ENCODE assay signal across 22 cellular contexts in genomic region chr10:8445353-8445752, GRCh38.
"Had no signal": no experiment of that assay in that cellular context is flagged by ENCODE, and none has a peak within 500 bp of the region (broad histone marks: within the 10 kb centered on the region; RNA-seq: fewer than 3 reads in every experiment).

No MANE protein-coding gene starts in this region.

- H3K9ac ChIP-seq: neural progenitor cell had no signal

- H3K36me3 ChIP-seq: left ventricle myocardium inferior, neural progenitor cell, neutrophil, ovary, stomach, thyroid gland, transverse colon, upper lobe of left lung, vagina had no signal

- H3K27me3 ChIP-seq: ovary, testis, thyroid gland, upper lobe of left lung, vagina had no signal

- H3K36me3 Mint-ChIP-seq: mesothelial cell of epicardium; naive B cell; natural killer cell; neural progenitor cell; stimulated activated naive B cell treated with anti-CD40 and anti-IgM and Interleukin-4, amounts not matched to agents 10 μg/mL and 1 μg/mL and 100 μg/mL, for 72 hours had no signal

- H3K9me3 Mint-ChIP-seq: mesothelial cell of epicardium; naive B cell; natural killer cell; neural progenitor cell; stimulated activated naive B cell treated with anti-CD40 and anti-IgM and Interleukin-4, amounts not matched to agents 10 μg/mL and 1 μg/mL and 100 μg/mL, for 72 hours had no signal

- H3K4me1 Mint-ChIP-seq: mesothelial cell of epicardium; nephron progenitor cell; neural progenitor cell; stimulated activated naive B cell treated with anti-CD40 and anti-IgM and Interleukin-4, amounts not matched to agents 10 μg/mL and 1 μg/mL and 100 μg/mL, for 72 hours had no signal

- H3K9me3 ChIP-seq: left ventricle myocardium inferior, neutrophil, ovary, stomach, testis, thyroid gland, transverse colon, upper lobe of left lung, vagina had no signal

- ATAC-seq: right cardiac atrium, sciatic nerve had no signal

- H3K4me2 ChIP-seq: neural progenitor cell had no signal

- H3K4me3 Mint-ChIP-seq: mesothelial cell of epicardium; naive B cell; natural killer cell; nephron progenitor cell; neural progenitor cell; stimulated activated naive B cell treated with anti-CD40 and anti-IgM and Interleukin-4, amounts not matched to agents 10 μg/mL and 1 μg/mL and 100 μg/mL, for 72 hours had no signal

- H3K27ac ChIP-seq: left ventricle myocardium inferior, neural progenitor cell, neutrophil, ovary, skin epidermis, stomach, testis, thyroid gland, transverse colon, upper lobe of left lung, vagina had no signal

- H3K4me1 ChIP-seq: left ventricle myocardium inferior, neural progenitor cell, stomach, testis, thyroid gland, transverse colon, upper lobe of left lung, vagina had no signal

- DNase-seq: left ventricle myocardium inferior; naive B cell; occipital lobe; ovary; retina; stimulated activated naive B cell treated with anti-CD40 and anti-IgM and Interleukin-4, amounts not matched to agents 10 μg/mL and 1 μg/mL and 100 μg/mL, for 72 hours; stomach; thyroid gland; upper lobe of left lung had no signal

- H3K4me3 ChIP-seq: left ventricle myocardium inferior, lung, neural progenitor cell, ovary, skin epidermis, stomach, testis, thyroid gland, transverse colon, upper lobe of left lung, vagina had no signal

- H3K27ac Mint-ChIP-seq: mesothelial cell of epicardium; naive B cell; natural killer cell; nephron progenitor cell; neural progenitor cell; progenitor cell of endocrine pancreas; stimulated activated naive B cell treated with anti-CD40 and anti-IgM and Interleukin-4, amounts not matched to agents 10 μg/mL and 1 μg/mL and 100 μg/mL, for 72 hours had no signal
